Comparison of ENCODE assay signal across 20 cellular contexts in the genomic region with DNA sequence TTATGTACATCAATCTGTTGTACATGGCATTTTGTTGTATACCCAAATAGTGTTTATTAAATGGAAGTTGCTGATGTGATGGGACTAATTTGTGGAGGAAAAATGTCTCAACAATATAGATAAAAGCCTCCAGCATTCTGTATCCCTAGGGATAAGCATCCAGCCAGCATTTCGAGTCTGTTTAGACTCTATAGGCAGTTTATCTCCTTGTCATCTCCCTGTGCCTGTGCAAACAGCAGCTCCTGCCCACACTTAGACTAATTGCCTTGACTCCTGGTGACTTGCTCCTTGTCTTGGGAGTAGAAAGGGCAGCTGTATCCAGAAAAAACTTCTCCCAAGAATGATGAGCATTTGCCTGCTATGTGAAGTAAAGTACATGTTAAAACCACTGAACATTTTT.
DNase-seq lines count a peak whose midpoint lies in the region; ATAC-seq and TF ChIP-seq lines count a peak whose summit lies in the region.
"Had no signal": no experiment of that assay in that cellular context is flagged by ENCODE, and none has a peak within 500 bp of the region (broad histone marks: within the 10 kb centered on the region; RNA-seq: fewer than 3 reads in every experiment).

No MANE protein-coding gene starts in this region.

- no peak overlapping the region for H3K27ac ChIP-seq in SK-N-SH (ENCODE audit: low read depth in 2 of 2, low read length in 1 of 2)
- H3K27ac ChIP-seq in subcutaneous abdominal adipose tissue (ENCODE audit: low read depth, low read length): peak overlapping the region; percentile 13
- H3K27ac ChIP-seq in tibial artery: no peak overlapping the region
- H3K27ac ChIP-seq: Peyer's patch had no signal

- DNase-seq in SK-N-SH (no peak), NCI-H69 (lab: John Stamatoyannopoulos, UW) (peak; percentile 72), left kidney (ENCODE audit: low read depth, low spot score) (peak; percentile 8), ecto neural progenitor cell (ENCODE audit: low spot score) (no peak), tibial artery (no peak)
- DNase-seq: 8988T; CD4-positive, CD25-positive, alpha-beta regulatory T cell; DMS53; EL; KG1; MV-4-11; NCI-H1694 treated with DMSO at 0.1 percent for 48 hours; NCI-H2107; NCI-H446; NK-92 treated with Interleukin-12 subunit alpha and Interleukin-12 subunit beta, amount 100 ng/mL, for 24 hours; Peyer's patch had no signal

- no peaks in the 10 kb centered on the region; the same call in 1 of the 2 replicates for H3K27me3 ChIP-seq in SK-N-SH (ENCODE audit: insufficient read depth)
- peaks cover 0 to 2% (median 0%) of the 10 kb centered on the region in 5 donors for H3K27me3 ChIP-seq in subcutaneous abdominal adipose tissue (ENCODE audit: control insufficient read depth in 5 of 5, insufficient read depth in 4 of 5, low read length in 5 of 5)
- no peaks in the 10 kb centered on the region for H3K27me3 ChIP-seq in tibial artery
- H3K27me3 ChIP-seq: Peyer's patch had no signal

- no peak overlapping the region for H2AFZ ChIP-seq in SK-N-SH (ENCODE audit: low read depth)

- CTCF ChIA-PET in SK-N-SH (lab: Yijun Ruan, JAX): interaction anchor here (0.8 to 1.1 kb wide), 2 partner anchors 20 to 429 kb away, joined by 3 read pairs; no protein-coding TSS in a partner anchor

- no peak for TF ChIP-seq EP300 in SK-N-SH (IDR thresholded peaks at IDR 0.05; ENCODE audit: borderline replicate concordance in 1 of 2, low read depth in 1 of 2, low read length in 1 of 2)

- no peaks in the 10 kb centered on the region for H3K9me2 ChIP-seq in SK-N-SH

- 25% methylated on average over 1 of the region's 1 CpG for WGBS in SK-N-SH (ENCODE audit: low lambda C conversion rate)

- no peaks in the 10 kb centered on the region for H3K79me2 ChIP-seq in SK-N-SH (ENCODE audit: insufficient read depth)

- no peak overlapping the region for H3K9ac ChIP-seq in SK-N-SH
- no peak overlapping the region for H3K9ac ChIP-seq in subcutaneous abdominal adipose tissue (ENCODE audit: low read length in 5 of 5)

- intact Hi-C loops in tibial artery (cut with DNase I; ENCODE audit: low total_unique reads): no loop called here

- TF ChIP-seq RAD21 in SK-N-SH (IDR thresholded peaks at IDR 0.05; ENCODE audit: low read length): no peak

- no peak for TF ChIP-seq CTCF in SK-N-SH (IDR thresholded peaks at IDR 0.05)
- TF ChIP-seq CTCF in tibial artery (IDR thresholded peaks at IDR 0.05): no peak

- H4K20me1 ChIP-seq in SK-N-SH (ENCODE audit: insufficient read depth): no peaks in the 10 kb centered on the region

- H3K4me2 ChIP-seq in SK-N-SH: no peak overlapping the region

- H3K9me3 ChIP-seq in SK-N-SH: no peaks in the 10 kb centered on the region
- H3K9me3 ChIP-seq in subcutaneous abdominal adipose tissue (ENCODE audit: control insufficient read depth in 5 of 5, low read length in 5 of 5): no peaks in the 10 kb centered on the region
- no peaks in the 10 kb centered on the region for H3K9me3 ChIP-seq in tibial artery
- H3K9me3 ChIP-seq: Peyer's patch had no signal

- no peaks in the 10 kb centered on the region for H3K4me1 ChIP-seq in SK-N-SH (ENCODE audit: control insufficient read depth in 1 of 2, insufficient read depth in 2 of 2, low read depth in 1 of 2, low read length in 1 of 2)
- H3K4me1 ChIP-seq in subcutaneous abdominal adipose tissue (ENCODE audit: control insufficient read depth in 5 of 5, insufficient read depth in 5 of 5, low read length in 5 of 5): peaks cover 0 to 8% (median 0%) of the 10 kb centered on the region in 5 donors
- H3K4me1 ChIP-seq in tibial artery: no peaks in the 10 kb centered on the region
- H3K4me1 ChIP-seq: Peyer's patch had no signal

- no peaks in the 10 kb centered on the region for H3F3A ChIP-seq in SK-N-SH (replicated peaks; ENCODE audit: insufficient read depth)

- POLR2A ChIA-PET in SK-N-SH (lab: Yijun Ruan, JAX): no interaction called here

- peaks cover 8 to 12% of the 10 kb centered on the region in 2 experiments for H3K36me3 ChIP-seq in SK-N-SH (replicated peaks in 1 of 2; ENCODE audit: control insufficient read depth in 1 of 2, insufficient read depth in 2 of 2, low read length in 1 of 2)
- H3K36me3 ChIP-seq in subcutaneous abdominal adipose tissue (ENCODE audit: control insufficient read depth in 5 of 5, insufficient read depth in 5 of 5, low read length in 5 of 5): peaks cover 0 to 20% (median 10%) of the 10 kb centered on the region in 5 donors
- peaks cover 0 to 12% (median 0%) of the 10 kb centered on the region in 3 donors for H3K36me3 ChIP-seq in tibial artery
- H3K36me3 ChIP-seq: Peyer's patch had no signal

- ATAC-seq in SK-N-SH treated with all-trans-retinoic acid at 6 μM for 48 hours: no peak
- ATAC-seq in GM21526 (IDR thresholded peaks at IDR 0.05; ENCODE audit: low FRiP score, unreplicated experiment): no peak
- ATAC-seq: Right ventricle myocardium inferior had no signal

- no peak overlapping the region for H3K4me3 ChIP-seq in SK-N-SH (ENCODE audit: low read depth in 2 of 2, low read length in 1 of 2)
- H3K4me3 ChIP-seq in subcutaneous abdominal adipose tissue (ENCODE audit: low read depth in 1 of 5, low read length in 5 of 5): no peak overlapping the region
- H3K4me3 ChIP-seq in tibial artery: no peak overlapping the region
- H3K4me3 ChIP-seq: Peyer's patch had no signal

TF ChIP-seq in SK-N-SH treated with all-trans-retinoic acid at 6 μM for 48 hours, 23 proteins besides CTCF, POLR2A, EP300 and RAD21:
- TF ChIP-seq ISL1 (CRISPR knock-in tag; IDR thresholded peaks at IDR 0.05) (peak; percentile 68), GLIS3 (CRISPR knock-in tag; IDR thresholded peaks at IDR 0.05) (no peak)

TF ChIP-seq in SK-N-SH, 30 proteins besides CTCF, POLR2A, EP300 and RAD21:
- TF ChIP-seq FOSL2 (IDR thresholded peaks at IDR 0.05; ENCODE audit: borderline replicate concordance, low read depth): no peak
- TF ChIP-seq, protein P1, sequence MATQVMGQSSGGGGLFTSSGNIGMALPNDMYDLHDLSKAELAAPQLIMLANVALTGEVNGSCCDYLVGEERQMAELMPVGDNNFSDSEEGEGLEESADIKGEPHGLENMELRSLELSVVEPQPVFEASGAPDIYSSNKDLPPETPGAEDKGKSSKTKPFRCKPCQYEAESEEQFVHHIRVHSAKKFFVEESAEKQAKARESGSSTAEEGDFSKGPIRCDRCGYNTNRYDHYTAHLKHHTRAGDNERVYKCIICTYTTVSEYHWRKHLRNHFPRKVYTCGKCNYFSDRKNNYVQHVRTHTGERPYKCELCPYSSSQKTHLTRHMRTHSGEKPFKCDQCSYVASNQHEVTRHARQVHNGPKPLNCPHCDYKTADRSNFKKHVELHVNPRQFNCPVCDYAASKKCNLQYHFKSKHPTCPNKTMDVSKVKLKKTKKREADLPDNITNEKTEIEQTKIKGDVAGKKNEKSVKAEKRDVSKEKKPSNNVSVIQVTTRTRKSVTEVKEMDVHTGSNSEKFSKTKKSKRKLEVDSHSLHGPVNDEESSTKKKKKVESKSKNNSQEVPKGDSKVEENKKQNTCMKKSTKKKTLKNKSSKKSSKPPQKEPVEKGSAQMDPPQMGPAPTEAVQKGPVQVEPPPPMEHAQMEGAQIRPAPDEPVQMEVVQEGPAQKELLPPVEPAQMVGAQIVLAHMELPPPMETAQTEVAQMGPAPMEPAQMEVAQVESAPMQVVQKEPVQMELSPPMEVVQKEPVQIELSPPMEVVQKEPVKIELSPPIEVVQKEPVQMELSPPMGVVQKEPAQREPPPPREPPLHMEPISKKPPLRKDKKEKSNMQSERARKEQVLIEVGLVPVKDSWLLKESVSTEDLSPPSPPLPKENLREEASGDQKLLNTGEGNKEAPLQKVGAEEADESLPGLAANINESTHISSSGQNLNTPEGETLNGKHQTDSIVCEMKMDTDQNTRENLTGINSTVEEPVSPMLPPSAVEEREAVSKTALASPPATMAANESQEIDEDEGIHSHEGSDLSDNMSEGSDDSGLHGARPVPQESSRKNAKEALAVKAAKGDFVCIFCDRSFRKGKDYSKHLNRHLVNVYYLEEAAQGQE (IDR thresholded peaks at IDR 0.05; ENCODE audit: low read depth, low read length): no peak

Comparison
In these comparisons a context has a peak if more than half of its experiments do, and no peak if none do; other contexts are left out.
1. DNase-seq: peak in NCI-H69 (single experiment) and left kidney (single experiment); none in SK-N-SH (single experiment), ecto neural progenitor cell (single experiment) and tibial artery (0 of 2).